Comparison of ENCODE assay signal across 18 cellular contexts in genomic region chr11:102527701-102528100, GRCh38. TPM values are rescaled to one million over a fixed set of nuclear protein-coding genes. Genes with fewer than 3 reads are reported as not detected.
DNase-seq lines count a peak whose midpoint lies in the region; ATAC-seq, FAIRE-seq and TF ChIP-seq lines count a peak whose summit lies in the region.
"Had no signal": no experiment of that assay in that cellular context is flagged by ENCODE, and none has a peak within 500 bp of the region (broad histone marks: within the 10 kb centered on the region; RNA-seq: fewer than 3 reads in every experiment).

No MANE protein-coding gene starts in this region.

- no peaks in the 10 kb centered on the region for H3K36me3 ChIP-seq in GM23248 (ENCODE audit: low read depth)
- H3K36me3 ChIP-seq in endothelial cell of umbilical vein (ENCODE audit: control insufficient read depth in 2 of 2, extremely low read depth in 1 of 2, insufficient read depth in 2 of 2, low read length in 2 of 2) = no peaks in the 10 kb centered on the region

- no peaks in the 10 kb centered on the region for H3K79me2 ChIP-seq in GM23248 (ENCODE audit: insufficient read depth)
- H3K79me2 ChIP-seq in endothelial cell of umbilical vein (ENCODE audit: control insufficient read depth, insufficient read depth, low read length) = no peaks in the 10 kb centered on the region

- in situ Hi-C loops in GM23248 (cut with MboI) = no loop called here

- DNase-seq in A172 (ENCODE audit: low spot score) (peak; percentile 8), GM23248 (peak; percentile 3), RCC 7860 (ENCODE audit: low spot score) (peak; percentile 7), endothelial cell of umbilical vein (ENCODE audit: low read depth, low spot score) (no peak), progenitor cell of endocrine pancreas (ENCODE audit: low spot score, unreplicated experiment) (no peak), NCI-H345 treated with DMSO at 0.1 percent for 48 hours (lab: John Stamatoyannopoulos, UW; ENCODE audit: unreplicated experiment) (no peak)
- DNase-seq in stimulated activated naive CD8-positive, alpha-beta T cell treated with anti-CD3 and anti-CD28 coated beads, Interleukin-15, Interleukin-2, amounts not matched to agents 100 U/mL and 50 U/mL, for 24 hours = no peak
- DNase-seq: 8988T; CD4-positive, alpha-beta T cell; NCI-H187 treated with DMSO at 0.1 percent for 48 hours; NCI-H2171; NCI-H510A; RPMI8226; T-helper 1 cell had no signal

- no peaks in the 10 kb centered on the region for H3K9me1 ChIP-seq in endothelial cell of umbilical vein (replicated peaks; ENCODE audit: control insufficient read depth, extremely low read depth, insufficient read depth, low read length)

- H3K4me3 ChIP-seq in GM23248 (no peak overlapping the region), endothelial cell of umbilical vein (replicated peaks in 1 of 3; ENCODE audit: insufficient read depth in 1 of 3, low read depth in 1 of 3, low read length in 3 of 3) (no peak overlapping the region)

- dilution Hi-C loops in endothelial cell of umbilical vein (cut with MboI; ENCODE audit: extremely low pct_ligation_motif_present, low sequenced_read_pairs) = no loop called here

- no peaks in the 10 kb centered on the region for H3K9me3 Mint-ChIP-seq in progenitor cell of endocrine pancreas (ENCODE audit: low read depth)
- H3K9me3 Mint-ChIP-seq: CD4-positive, alpha-beta T cell had no signal

- H3K27ac ChIP-seq in GM23248 (no peak overlapping the region), endothelial cell of umbilical vein (ENCODE audit: insufficient read depth, low read depth, low read length) (no peak overlapping the region)
- H3K27ac ChIP-seq: HL-60, KMS-11 had no signal

- H3F3A ChIP-seq in GM23248 (ENCODE audit: insufficient read depth) = 0 out of 2 replicates have a peak, but pooled peaks cover 3% of the 10 kb centered on the region

- H4K20me1 ChIP-seq in GM23248 (ENCODE audit: insufficient read depth) = no peaks in the 10 kb centered on the region
- H4K20me1 ChIP-seq in endothelial cell of umbilical vein (replicated peaks; ENCODE audit: control insufficient read depth, extremely low read depth, insufficient read depth, low read length) = no peaks in the 10 kb centered on the region

- 33 to 47% methylated on average over 2 of the region's 2 CpGs for WGBS in GM23248 (ENCODE audit: low coverage in 1 of 2, low lambda C conversion rate in 2 of 2, missing lambda C conversion rate in 2 of 2), 2 experiments

- no peaks in the 10 kb centered on the region for H3K4me1 Mint-ChIP-seq in progenitor cell of endocrine pancreas (ENCODE audit: low read depth)

- no peaks in the 10 kb centered on the region for H3K36me3 Mint-ChIP-seq in progenitor cell of endocrine pancreas (ENCODE audit: insufficient read depth)

- intact Hi-C loops in endothelial cell of umbilical vein (cut with micrococcal nuclease) = no loop called here

- no peak overlapping the region for H3K4me3 Mint-ChIP-seq in progenitor cell of endocrine pancreas (ENCODE audit: low read depth)
- H3K4me3 Mint-ChIP-seq: CD4-positive, alpha-beta T cell had no signal

- CTCF ChIA-PET in endothelial cell of umbilical vein (lab: Charles Lee) = no interaction called here

- H3K27me3 Mint-ChIP-seq in progenitor cell of endocrine pancreas = no peaks in the 10 kb centered on the region
- H3K27me3 Mint-ChIP-seq: CD4-positive, alpha-beta T cell had no signal

- 0 out of 2 replicates have a peak, but pooled peaks cover 5% of the 10 kb centered on the region for H3K4me1 ChIP-seq in GM23248 (ENCODE audit: insufficient read depth)
- peaks cover 14% of the 10 kb centered on the region for H3K4me1 ChIP-seq in endothelial cell of umbilical vein (ENCODE audit: control insufficient read depth, extremely low read depth, insufficient read depth, low read length)

- no peak for FAIRE-seq in RCC 7860 (lab: Jason Lieb, UNC)
- no peak for FAIRE-seq in endothelial cell of umbilical vein (lab: Jason Lieb, UNC)
- FAIRE-seq: D721Med had no signal

- no peak overlapping the region for H2AFZ ChIP-seq in GM23248
- H2AFZ ChIP-seq in endothelial cell of umbilical vein (ENCODE audit: low read depth, low read length) = no peak overlapping the region

- no peak overlapping the region for H3K9ac ChIP-seq in GM23248
- no peak overlapping the region for H3K9ac ChIP-seq in endothelial cell of umbilical vein (replicated peaks; ENCODE audit: extremely low read depth, insufficient read depth, low read length)
- H3K9ac ChIP-seq: KMS-11 had no signal

- TF ChIP-seq POLR2A in endothelial cell of umbilical vein (IDR thresholded peaks at IDR 0.05; ENCODE audit: low read depth, low read length) = no peak

- no peak overlapping the region for H3K27ac Mint-ChIP-seq in progenitor cell of endocrine pancreas
- H3K27ac Mint-ChIP-seq: CD4-positive, alpha-beta T cell had no signal

- POLR2A ChIA-PET in endothelial cell of umbilical vein (lab: Charles Lee) = no interaction called here

- no peaks in the 10 kb centered on the region for H3K9me2 ChIP-seq in GM23248 (ENCODE audit: insufficient read depth)

- H3K4me2 ChIP-seq in GM23248 (ENCODE audit: unreplicated experiment) = no peak overlapping the region
- H3K4me2 ChIP-seq in endothelial cell of umbilical vein (ENCODE audit: insufficient read depth, low read length) = no peak overlapping the region
- H3K4me2 ChIP-seq: KMS-11 had no signal

- TF ChIP-seq CTCF in endothelial cell of umbilical vein (IDR thresholded peaks at IDR 0.05; ENCODE audit: extremely low read depth in 1 of 2, insufficient read depth in 1 of 2, low read depth in 1 of 2, low read length in 2 of 2) (no peak), progenitor cell of endocrine pancreas (IDR thresholded peaks at IDR 0.05; ENCODE audit: unreplicated experiment) (no peak)

- H3K27me3 ChIP-seq in GM23248 (replicated peaks; ENCODE audit: insufficient read depth) = no peaks in the 10 kb centered on the region
- no peaks in the 10 kb centered on the region for H3K27me3 ChIP-seq in endothelial cell of umbilical vein (ENCODE audit: control insufficient read depth in 2 of 2, insufficient read depth in 2 of 2, low read length in 2 of 2)

- ATAC-seq in GM19351 (IDR thresholded peaks at IDR 0.05; ENCODE audit: unreplicated experiment) = no peak
- no peak for ATAC-seq in stimulated activated naive CD8-positive, alpha-beta T cell treated with anti-CD3 and anti-CD28 coated beads, Interleukin-15, Interleukin-2, amounts not matched to agents 100 U/mL and 50 U/mL, for 24 hours

- BruUV-seq in endothelial cell of umbilical vein (replicated peaks; lab: Mats Ljungman, UMichigan) = no TSS peak

- H3K9me3 ChIP-seq in GM23248 (ENCODE audit: low read depth) (no peaks in the 10 kb centered on the region), endothelial cell of umbilical vein (replicated peaks; ENCODE audit: control insufficient read depth, insufficient read depth, low read length) (no peaks in the 10 kb centered on the region)

TF ChIP-seq in endothelial cell of umbilical vein, 7 proteins besides CTCF, POLR2A, EP300 and RAD21:
- TF ChIP-seq FOS (IDR thresholded peaks at IDR 0.05; ENCODE audit: borderline replicate concordance, insufficient read depth, low read length) (no peak), POLR2AphosphoS5 (IDR thresholded peaks at IDR 0.05; ENCODE audit: insufficient read depth, low read depth, low read length) (no peak), GATA2 (IDR thresholded peaks at IDR 0.05; ENCODE audit: insufficient read depth, insufficient read length, low read depth, low read length) (peak; percentile 40), EZH2 (IDR thresholded peaks at IDR 0.05; ENCODE audit: borderline replicate concordance, low read depth, low read length, severe bottlenecking) (no peak), JUN (IDR thresholded peaks at IDR 0.05; ENCODE audit: borderline replicate concordance, insufficient read depth, insufficient read length, low read depth) (no peak)

RNA-seq across cellular contexts. Expression of gene MMP7, which starts 2.8 kb away (rescaled TPM):
- 0.28 TPM in 1 of 2 replicates, not detected in the other for total RNA-seq in A172 (2014; rRNA removed; shearing (Covaris generic))
- total RNA-seq in GM23248 (2014; rRNA removed; shearing (Covaris generic)) = not detected in 2 replicates
- not detected in 2 replicates for polyA plus RNA-seq in GM23248 (2016; fragmentation: Nextera tagmentation; extraction: Ambion mirVana)
- total RNA-seq in endothelial cell of umbilical vein = 1.4 TPM in 1 of 2 replicates, not detected in the other
- 0.25 and 0.65 TPM in 2 replicates for polyA plus RNA-seq in endothelial cell of umbilical vein
- polyA plus RNA-seq in endothelial cell of umbilical vein (2011; cell fraction: cytosol; rRNA removed) = 0.78 and 1.1 TPM in 2 replicates
- 0.14 and 0.52 TPM in 2 replicates for polyA plus RNA-seq in endothelial cell of umbilical vein (2011; cell fraction: nucleus; rRNA removed)
- polyA plus RNA-seq in endothelial cell of umbilical vein (2012) = 14.7 and 19.3 TPM in 2 replicates
- polyA minus RNA-seq in endothelial cell of umbilical vein = 0.19 and 0.51 TPM in 2 replicates
- polyA minus RNA-seq in endothelial cell of umbilical vein (2011; cell fraction: cytosol; rRNA and poly(A)+ RNA removed) = not detected
- 0.43 TPM in 2 replicates for polyA minus RNA-seq in endothelial cell of umbilical vein (2011; cell fraction: nucleus; rRNA and poly(A)+ RNA removed)
- not detected in 2 replicates for total RNA-seq in progenitor cell of endocrine pancreas
- total RNA-seq: CD4-positive, alpha-beta T cell had no signal

Comparison
In these comparisons a context has a peak if more than half of its experiments do, and no peak if none do; other contexts are left out.
1. DNase-seq: peak in A172 (single experiment), GM23248 (single experiment) and RCC 7860 (single experiment); none in endothelial cell of umbilical vein (single experiment), progenitor cell of endocrine pancreas (single experiment), stimulated activated naive CD8-positive, alpha-beta T cell treated with anti-CD3 and anti-CD28 coated beads, Interleukin-15, Interleukin-2, amounts not matched to agents 100 U/mL and 50 U/mL, for 24 hours (single experiment) and NCI-H345 treated with DMSO at 0.1 percent for 48 hours (single experiment).